18 cellular contexts compared by ENCODE assay signal in genomic region chr3:143594217-143594616, GRCh38.
"Had no signal": no experiment of that assay in that cellular context is flagged by ENCODE, and none has a peak within 500 bp of the region (broad histone marks: within the 10 kb centered on the region; RNA-seq: fewer than 3 reads in every experiment).

No MANE protein-coding gene starts in this region.

- DNase-seq: activated CD4-positive, alpha-beta T cell treated with anti-CD3 and anti-CD28 coated beads, Interleukin-2, amount 50 U/mL, for 1 hour; activated CD8-positive, alpha-beta memory T cell treated with anti-CD3 and anti-CD28 coated beads for 24 hours; activated gamma-delta T cell treated with Interleukin-2 at 50 U/mL for 16 hours; amygdala; central memory CD4-positive, alpha-beta T cell; hypothalamus; kidney glomerular epithelial cell; naive thymus-derived CD4-positive, alpha-beta T cell; stimulated activated CD4-positive, alpha-beta T cell treated with anti-CD3 and anti-CD28 coated beads, Interleukin-12 subunit alpha, Interleukin-12 subunit beta, amount 100 ng/mL, for 4 hours; stimulated activated CD4-positive, alpha-beta T cell treated with anti-CD3 and anti-CD28 coated beads, Interleukin-2, amount 100 ng/mL, for 24 hours; T-helper 9 cell had no signal

- ATAC-seq: activated CD4-positive, CD25-positive, alpha-beta regulatory T cell treated with anti-CD3 and anti-CD28 coated beads, Interleukin-2, amount 50 U/mL, for 24 hours; esophagus mucosa; naive thymus-derived CD4-positive, alpha-beta T cell had no signal

- H3K4me3 ChIP-seq: coronary artery, lung had no signal

- H3K36me3 ChIP-seq: neutrophil had no signal

- H3K36me3 Mint-ChIP-seq: brain had no signal

- H3K9me3 Mint-ChIP-seq: brain; naive thymus-derived CD4-positive, alpha-beta T cell had no signal

- H3K27ac Mint-ChIP-seq: activated naive CD8-positive, alpha-beta T cell; brain had no signal

- H3K4me3 Mint-ChIP-seq: activated naive CD8-positive, alpha-beta T cell; brain; naive thymus-derived CD4-positive, alpha-beta T cell had no signal

- H3K4me1 Mint-ChIP-seq: naive thymus-derived CD4-positive, alpha-beta T cell had no signal

- H3K27me3 Mint-ChIP-seq: activated naive CD8-positive, alpha-beta T cell; brain; naive thymus-derived CD4-positive, alpha-beta T cell had no signal

- H3K9me3 ChIP-seq: neutrophil had no signal

- H3K27ac ChIP-seq: coronary artery, neutrophil had no signal
